8 cellular contexts compared by ENCODE assay signal in the genomic region with DNA sequence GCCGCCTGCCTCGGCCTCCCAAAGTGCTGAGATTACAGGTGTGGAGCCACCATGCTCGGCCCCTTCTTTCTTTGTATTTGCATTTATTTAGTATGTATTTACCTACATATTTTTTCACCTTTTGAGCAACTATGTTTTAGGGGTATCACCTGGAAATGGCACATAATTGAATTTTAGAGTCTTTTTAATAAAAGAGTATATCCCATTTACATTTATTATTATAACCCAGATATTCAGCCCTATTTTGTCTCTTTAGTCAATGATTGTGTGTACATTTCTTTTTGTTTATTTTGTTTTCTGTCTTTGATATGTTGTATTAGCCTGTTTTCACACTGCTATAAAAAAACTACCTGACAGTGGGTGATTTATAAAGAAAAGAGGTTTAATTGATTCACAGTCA.
"Had no signal": no experiment of that assay in that cellular context is flagged by ENCODE, and none has a peak within 500 bp of the region (broad histone marks: within the 10 kb centered on the region; RNA-seq: fewer than 3 reads in every experiment).

No MANE protein-coding gene starts in this region.

- H3K4me3 ChIP-seq: GM12878 had no signal

- ATAC-seq: GM12878 had no signal

- FAIRE-seq: G401.6, GM12878, GM12891, GM12892, GM18507, GM19239 had no signal

- DNase-seq: GDM1, GF-D8 had no signal
